ENCODE assay signal across 17 cellular contexts in genomic region chr20:57031867-57032355, GRCh38.
"Had no signal": no experiment of that assay in that cellular context is flagged by ENCODE, and none has a peak within 500 bp of the region (broad histone marks: within the 10 kb centered on the region; RNA-seq: fewer than 3 reads in every experiment).

No MANE protein-coding gene starts in this region.

- H3K27ac Mint-ChIP-seq: activated CD4-positive, alpha-beta T cell treated with anti-CD3 and anti-CD28 coated beads, Interleukin-2, amount 10 ng/mL, durations not matched to agents 7 days and 5 days; activated T-helper 17 cell treated with anti-CD3 and anti-CD28 coated beads, Interleukin-2, amount 50 U/mL, for 72 hours; natural killer cell; stimulated activated naive B cell treated with anti-CD40 and anti-IgM and Interleukin-4, amounts not matched to agents 10 μg/mL and 1 μg/mL and 100 μg/mL, for 72 hours had no signal

- H3K4me3 Mint-ChIP-seq: activated CD4-positive, alpha-beta T cell treated with anti-CD3 and anti-CD28 coated beads, Interleukin-2, amount 10 ng/mL, durations not matched to agents 7 days and 5 days; activated T-helper 17 cell treated with anti-CD3 and anti-CD28 coated beads, Interleukin-2, amount 50 U/mL, for 72 hours; natural killer cell; stimulated activated naive B cell treated with anti-CD40 and anti-IgM and Interleukin-4, amounts not matched to agents 10 μg/mL and 1 μg/mL and 100 μg/mL, for 72 hours had no signal

- H3K27ac ChIP-seq: adrenal gland, sigmoid colon, upper lobe of left lung had no signal

- H3K36me3 ChIP-seq: adrenal gland, sigmoid colon, upper lobe of left lung had no signal

- H3K36me3 Mint-ChIP-seq: brain; natural killer cell; stimulated activated naive B cell treated with anti-CD40 and anti-IgM and Interleukin-4, amounts not matched to agents 10 μg/mL and 1 μg/mL and 100 μg/mL, for 72 hours had no signal

- ATAC-seq: activated T-helper 17 cell treated with anti-CD3 and anti-CD28 coated beads, Interleukin-2, amount 50 U/mL, for 72 hours; left colon; mucosa of descending colon; natural killer cell; stimulated activated naive B cell treated with anti-CD40 and anti-IgM and Interleukin-4, amounts not matched to agents 10 μg/mL and 1 μg/mL and 100 μg/mL, for 72 hours had no signal

- H3K4me1 Mint-ChIP-seq: activated CD4-positive, alpha-beta T cell treated with anti-CD3 and anti-CD28 coated beads, Interleukin-2, amount 10 ng/mL, durations not matched to agents 7 days and 5 days; activated T-helper 17 cell treated with anti-CD3 and anti-CD28 coated beads, Interleukin-2, amount 50 U/mL, for 72 hours; natural killer cell had no signal

- H3K9me3 Mint-ChIP-seq: activated CD4-positive, alpha-beta T cell treated with anti-CD3 and anti-CD28 coated beads, Interleukin-2, amount 10 ng/mL, durations not matched to agents 7 days and 5 days; activated T-helper 17 cell treated with anti-CD3 and anti-CD28 coated beads, Interleukin-2, amount 50 U/mL, for 72 hours; natural killer cell had no signal

- H3K4me1 ChIP-seq: adrenal gland, upper lobe of left lung had no signal

- H3K4me3 ChIP-seq: adrenal gland, lung, mucosa of descending colon, sigmoid colon, upper lobe of left lung had no signal

- DNase-seq: activated CD4-positive, alpha-beta T cell treated with anti-CD3 and anti-CD28 coated beads, Interleukin-2, amount 10 ng/mL, durations not matched to agents 7 days and 5 days; activated CD4-positive, CD25-positive, alpha-beta regulatory T cell; activated naive CD4-positive, alpha-beta T cell treated with anti-CD3 and anti-CD28 coated beads, Interleukin-2, amount 50 U/mL, for 16 hours; activated T-cell treated with anti-CD3 and anti-CD28 coated beads for 4 hours; adrenal gland; head of caudate nucleus; left colon; mucosa of descending colon; natural killer cell; sigmoid colon; stimulated activated CD4-positive, alpha-beta T cell treated with anti-CD3 and anti-CD28 coated beads, Interleukin-2, amount 100 ng/mL, for 24 hours; stimulated activated naive B cell treated with anti-CD40 and anti-IgM and Interleukin-4, amounts not matched to agents 10 μg/mL and 1 μg/mL and 100 μg/mL, for 72 hours; substantia nigra; upper lobe of left lung had no signal

- H3K27me3 ChIP-seq: adrenal gland, upper lobe of left lung had no signal

- H3K9me3 ChIP-seq: adrenal gland, mucosa of descending colon had no signal
